ENCODE assay signal across 8 cellular contexts in genomic region chr1:158177705-158178450, GRCh38. TPM values are rescaled to one million over a fixed set of nuclear protein-coding genes. Genes with fewer than 3 reads are reported as not detected.
DNase-seq lines count a peak whose midpoint lies in the region; ATAC-seq, FAIRE-seq and TF ChIP-seq lines count a peak whose summit lies in the region.

No MANE protein-coding gene starts in this region.

- CTCF ChIA-PET in H1 (lab: Charles Lee; ENCODE audit: partially characterized antibody): interaction anchor here (0.6 to 1.5 kb wide), 3 partner anchors 17 to 318 kb away, joined by 3 to 4 read pairs (median 3); no protein-coding TSS in a partner anchor

- H3K23me2 ChIP-seq in H1 (ENCODE audit: low read depth, low read length): peaks cover 13% of the 10 kb centered on the region; the same call in 1 of the 2 replicates

- no peak for TF ChIP-seq RAD21 in H1 (IDR thresholded peaks at IDR 0.05 in 1 of 2, conservative IDR thresholded peaks at IDR 0.05 in 1 of 2; ENCODE audit: low read depth in 2 of 2, low read length in 2 of 2)

- ATAC-seq in HG02678 (IDR thresholded peaks at IDR 0.05; ENCODE audit: unreplicated experiment) (peak; percentile 53), T-helper 17 cell (peak; percentile 71), lower lobe of right lung (peak; percentile 97), GM19397 (IDR thresholded peaks at IDR 0.05; ENCODE audit: unreplicated experiment) (no peak)

- no peak for TF ChIP-seq EP300 in H1 (IDR thresholded peaks at IDR 0.05; ENCODE audit: borderline replicate concordance in 1 of 2, low read depth in 2 of 2, low read length in 2 of 2)

- DNase-seq in AG20443 (ENCODE audit: low spot score) (peak; percentile 85), T-helper 17 cell (no peak), H1 (ENCODE audit: low read depth in 1 of 2, low spot score in 2 of 2) (peak; percentile 10 to 90), lower lobe of right lung (peak; percentile 94), KG1 (lab: John Stamatoyannopoulos, UW) (no peak)
- DNase-seq in stimulated activated CD4-positive, alpha-beta T cell treated with anti-CD3 and anti-CD28 coated beads, Interleukin-4, amount 100 ng/mL, for 24 hours: peak; percentile 27

- H2AK5ac ChIP-seq in H1 (ENCODE audit: low read depth, low read length): no peak overlapping the region

- H3K27ac ChIP-seq in H1 (ENCODE audit: low read depth, low read length) (no peak overlapping the region), lower lobe of right lung (no peak overlapping the region)

- no peak overlapping the region for H2BK5ac ChIP-seq in H1 (ENCODE audit: low read depth, low read length)

- H3K79me2 ChIP-seq in H1 (ENCODE audit: control insufficient read depth in 1 of 2, insufficient read depth in 2 of 2, low read length in 2 of 2): no peaks in the 10 kb centered on the region

- H3K18ac ChIP-seq in H1 (ENCODE audit: extremely low read depth, low read length): no peak overlapping the region

- no peak overlapping the region for H3K23ac ChIP-seq in H1 (ENCODE audit: insufficient read length)

- peaks cover 89% of the 10 kb centered on the region for H3K27me3 Mint-ChIP-seq in T-helper 17 cell

- H2BK120ac ChIP-seq in H1 (replicated peaks; ENCODE audit: low read depth, low read length): no peak overlapping the region

- POLR2A ChIA-PET in H1 (lab: Charles Lee; ENCODE audit: partially characterized antibody): no interaction called here

- no peak overlapping the region for H2BK12ac ChIP-seq in H1 (ENCODE audit: low read depth, low read length)

- no peaks in the 10 kb centered on the region for H3K79me1 ChIP-seq in H1 (ENCODE audit: low read depth, low read length)

- WGBS in H1 (ENCODE audit: extremely low coverage in 1 of 2, insufficient coverage in 1 of 2, insufficient read length in 1 of 2, insufficient replicate concordance in 2 of 2, low coverage in 1 of 2, low lambda C conversion rate in 2 of 2, missing lambda C conversion rate in 1 of 2), 2 experiments: 16% methylated on average over 15 of the region's 34 CpGs; no CpG with 5 or more reads in 1 of the 2 experiments

- no peak overlapping the region for H4K91ac ChIP-seq in H1 (replicated peaks; ENCODE audit: insufficient read length, low read length)

- H3K27me3 ChIP-seq in H1 (replicated peaks in 1 of 4; ENCODE audit: control insufficient read depth in 3 of 4, extremely low read depth in 1 of 4, insufficient read depth in 3 of 4, low read length in 3 of 4) (peaks cover 29 to 58% (median 52%) of the 10 kb centered on the region in 4 experiments), lower lobe of right lung (ENCODE audit: low read depth) (peaks cover 29% of the 10 kb centered on the region)

- no peak overlapping the region for H3K4ac ChIP-seq in H1 (replicated peaks; ENCODE audit: insufficient read length, low read depth, low read length)

- H3K9me3 ChIP-seq in T-helper 17 cell (ENCODE audit: control insufficient read depth, low read length, poor library complexity, severe bottlenecking) (no peaks in the 10 kb centered on the region), H1 (ENCODE audit: insufficient read depth in 2 of 2, low read depth in 1 of 2, low read length in 1 of 2) (no peaks in the 10 kb centered on the region), lower lobe of right lung (no peaks in the 10 kb centered on the region)

- H2BK20ac ChIP-seq in H1 (ENCODE audit: low read length): no peak overlapping the region

- peak overlapping the region; percentile 21 for H3K4me3 Mint-ChIP-seq in T-helper 17 cell

- no peak overlapping the region for H2AFZ ChIP-seq in H1 (ENCODE audit: low read length)

- no peak overlapping the region for H4K5ac ChIP-seq in H1 (ENCODE audit: insufficient read length, low read depth, low read length)

- TF ChIP-seq POLR2A in H1 (IDR thresholded peaks at IDR 0.05; ENCODE audit: control extremely low read depth in 1 of 2, low read depth in 2 of 2, low read length in 2 of 2): no peak

- no peak overlapping the region for H3K27ac Mint-ChIP-seq in T-helper 17 cell

- intact Hi-C loops in lower lobe of right lung (cut with DNase I): no loop called here

- no peak overlapping the region for H2BK15ac ChIP-seq in H1 (ENCODE audit: low read length)

- H3K4me3 ChIP-seq in H1 (ENCODE audit: extremely low read depth in 1 of 4, insufficient read depth in 2 of 4, low read depth in 3 of 4, low read length in 4 of 4) (peak overlapping the region; percentile 27 to 53 (median 30)), lower lobe of right lung (peak overlapping the region; percentile 52)

- H3K4me1 Mint-ChIP-seq in T-helper 17 cell: peaks cover 25% of the 10 kb centered on the region

- H3K4me1 ChIP-seq in H1 (replicated peaks in 1 of 4; ENCODE audit: control insufficient read depth in 3 of 4, insufficient read depth in 4 of 4, low read length in 3 of 4) (peaks cover 0 to 10% (median 3%) of the 10 kb centered on the region in 4 experiments; a peak in 4 of 7 replicates), lower lobe of right lung (peaks cover 35% of the 10 kb centered on the region)

- H3K36me3 Mint-ChIP-seq in T-helper 17 cell (ENCODE audit: low read depth): peaks cover 11% of the 10 kb centered on the region

- H3K36me3 ChIP-seq in H1 (ENCODE audit: control insufficient read depth in 2 of 4, insufficient read depth in 4 of 4, low read length in 3 of 4): no peaks in the 10 kb centered on the region
- no peaks in the 10 kb centered on the region for H3K36me3 ChIP-seq in lower lobe of right lung

- no peaks in the 10 kb centered on the region for H4K20me1 ChIP-seq in H1 (replicated peaks in 1 of 2; ENCODE audit: control insufficient read depth in 1 of 2, insufficient read depth in 2 of 2, low read length in 2 of 2)

- TF ChIP-seq CTCF in H1 (IDR thresholded peaks at IDR 0.05; ENCODE audit: control extremely low read depth in 1 of 3, insufficient read depth in 1 of 3, low read depth in 1 of 3, low read length in 3 of 3): no peak
- TF ChIP-seq CTCF in lower lobe of right lung (IDR thresholded peaks at IDR 0.05): no peak

- peak overlapping the region in 1 of 4 experiments; percentile 0; a peak in 1 of 7 replicates for H3K9ac ChIP-seq in H1 (replicated peaks in 1 of 4; ENCODE audit: extremely low read depth in 1 of 4, low read depth in 3 of 4, low read length in 3 of 4)

- H3K14ac ChIP-seq in H1 (ENCODE audit: insufficient read length): no peak overlapping the region

- no peak overlapping the region for H3K56ac ChIP-seq in H1 (replicated peaks; ENCODE audit: insufficient read length, low read depth, low read length)

- H3K4me2 ChIP-seq in H1 (ENCODE audit: insufficient read depth in 1 of 2, low read depth in 2 of 2, low read length in 2 of 2): peak overlapping the region; percentile 41 to 46; a peak in 3 of 4 replicates

- FAIRE-seq in H1 (lab: Jason Lieb, UNC): no peak

- no peak overlapping the region for H4K8ac ChIP-seq in H1 (ENCODE audit: extremely low read depth, insufficient read depth, low read length)

TF ChIP-seq in H1, 55 proteins besides CTCF, POLR2A, EP300 and RAD21 (continues in another document):
- TF ChIP-seq TAF7 (optimal IDR thresholded peaks at IDR 0.05; ENCODE audit: borderline replicate concordance, low read depth, low read length) (no peak), CREB1 (IDR thresholded peaks at IDR 0.05) (no peak), CHD1 (IDR thresholded peaks at IDR 0.05; ENCODE audit: low read depth, low read length) (no peak)

RNA-seq across cellular contexts. Expression of gene CD1D, which starts 2.8 kb away (rescaled TPM):
- total RNA-seq in T-helper 17 cell: under 1 TPM; 0.94 to 0.99 TPM
- 0.92 and 1.1 TPM in 2 replicates for total RNA-seq in H1 (2021; fragmentation: NEBNext Ultra II Directional; extraction: Animal tissue kit (Norgen Biotek cat#: 25700))
- polyA plus RNA-seq in H1 (2011; rRNA removed): 1.2 and 1.6 TPM in 2 replicates
- 1.2 TPM for polyA plus RNA-seq in H1 (2011; cell fraction: cytosol; rRNA removed)
- polyA plus RNA-seq in H1 (2011; cell fraction: nucleus; rRNA removed): 2.3 TPM
- polyA plus RNA-seq in H1 (2012, experiment 1 of 2): 1.2 to 2.3 TPM (median 1.7 TPM) in 4 replicates
- polyA plus RNA-seq in H1 (2012, experiment 2 of 2): 1.9 TPM
- polyA plus RNA-seq in H1 (2013, experiment 1 of 2): 1.4 TPM
- 1.3 TPM for polyA plus RNA-seq in H1 (2013, experiment 2 of 2)
- 1.1 and 1.9 TPM in 2 replicates for polyA minus RNA-seq in H1 (2011; rRNA and poly(A)+ RNA removed)
- polyA minus RNA-seq in H1 (2011; cell fraction: cytosol; rRNA and poly(A)+ RNA removed): 0.51 TPM
- 1.1 TPM for polyA minus RNA-seq in H1 (2011; cell fraction: nucleus; rRNA and poly(A)+ RNA removed)
- total RNA-seq in lower lobe of right lung: 4.6 TPM

Comparison
In these comparisons a context has a peak if more than half of its experiments do, and no peak if none do; other contexts are left out.
1. DNase-seq: peak in AG20443 (single experiment), H1 (2 of 2), lower lobe of right lung (single experiment) and stimulated activated CD4-positive, alpha-beta T cell treated with anti-CD3 and anti-CD28 coated beads, Interleukin-4, amount 100 ng/mL, for 24 hours (single experiment); none in T-helper 17 cell (0 of 3) and KG1 (single experiment).